In the genomic region with DNA sequence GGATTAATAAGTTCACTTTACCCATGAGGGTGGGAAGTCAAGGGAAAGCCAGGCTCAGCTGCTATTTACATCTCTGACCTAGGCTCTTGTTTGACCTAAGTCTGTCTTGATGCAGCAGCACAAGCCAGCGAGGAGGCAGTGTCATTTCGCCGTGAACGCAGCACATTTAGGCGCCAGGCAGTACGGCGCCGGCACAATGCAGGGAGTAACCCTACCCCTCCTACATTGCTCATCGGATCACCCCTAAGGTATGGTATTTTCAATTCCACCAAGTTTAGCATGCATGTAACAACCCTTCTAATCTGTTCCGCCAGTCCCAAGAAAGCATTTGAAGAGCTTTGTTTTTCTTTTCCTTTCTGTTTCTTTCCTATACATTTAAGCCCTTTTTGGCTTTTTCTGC, we compare ENCODE assay signal across 12 cellular contexts.
A peak's percentile ranks its signal among the peaks of the same experiment; 100 is the strongest.
DNase-seq lines count a peak whose midpoint lies in the region; ATAC-seq, FAIRE-seq and TF ChIP-seq lines count a peak whose summit lies in the region.
"Had no signal": no experiment of that assay in that cellular context is flagged by ENCODE, and none has a peak within 500 bp of the region (broad histone marks: within the 10 kb centered on the region; RNA-seq: fewer than 3 reads in every experiment).

No MANE protein-coding gene starts in this region.

- peak overlapping the region; percentile 61 for H3K27ac Mint-ChIP-seq in activated T-cell treated with anti-CD3 and anti-CD28 coated beads, Interleukin-2, amount 50 U/mL, for 72 hours
- H3K27ac Mint-ChIP-seq in T-cell (peak overlapping the region; percentile 84 to 89), astrocyte (ENCODE audit: unreplicated experiment) (no peak overlapping the region), neural crest cell (ENCODE audit: unreplicated experiment) (peak overlapping the region; percentile 61)

- H3K27ac ChIP-seq in astrocyte (ENCODE audit: low read depth, low read length), result no peak overlapping the region
- H3K27ac ChIP-seq in ovary, result no peak overlapping the region
- H3K27ac ChIP-seq: body of pancreas had no signal

- H3K4me1 ChIP-seq in astrocyte (ENCODE audit: insufficient read depth, low read length) (peaks cover 4% of the 10 kb centered on the region), ovary (ENCODE audit: insufficient read depth) (no peaks in the 10 kb centered on the region)
- H3K4me1 ChIP-seq: body of pancreas had no signal

- no peak for TF ChIP-seq EP300 in ovary (IDR thresholded peaks at IDR 0.05)

- H3K36me3 ChIP-seq in astrocyte (ENCODE audit: insufficient read depth, low read length) (no peaks in the 10 kb centered on the region), ovary (no peaks in the 10 kb centered on the region)

- no peaks in the 10 kb centered on the region for H3K27me3 ChIP-seq in astrocyte (ENCODE audit: insufficient read depth, low read length)
- H3K27me3 ChIP-seq in ovary, result no peaks in the 10 kb centered on the region
- H3K27me3 ChIP-seq: body of pancreas had no signal

- H3K9me3 ChIP-seq in astrocyte (ENCODE audit: insufficient read depth, low read depth, low read length), result no peaks in the 10 kb centered on the region
- no peaks in the 10 kb centered on the region for H3K9me3 ChIP-seq in ovary
- H3K9me3 ChIP-seq: body of pancreas had no signal

- no peak for FAIRE-seq in astrocyte (lab: Jason Lieb, UNC)

- H2AFZ ChIP-seq in astrocyte (ENCODE audit: low read depth, low read length), result no peak overlapping the region

- peaks cover 16% of the 10 kb centered on the region for H3K4me1 Mint-ChIP-seq in activated T-cell treated with anti-CD3 and anti-CD28 coated beads, Interleukin-2, amount 50 U/mL, for 72 hours (ENCODE audit: low read depth)
- H3K4me1 Mint-ChIP-seq in T-cell, result peaks cover 30 to 58% (median 50%) of the 10 kb centered on the region in 3 donors
- H3K4me1 Mint-ChIP-seq in astrocyte (ENCODE audit: low read depth, unreplicated experiment), result peaks cover 9% of the 10 kb centered on the region
- H3K4me1 Mint-ChIP-seq in neural crest cell, result peaks cover 3% of the 10 kb centered on the region

- H3K4me2 ChIP-seq in astrocyte (ENCODE audit: low read length), result peak overlapping the region; percentile 40

- no peak for DNase-seq in activated T-cell treated with anti-CD3 and anti-CD28 coated beads, Interleukin-2, amount 50 U/mL, for 72 hours
- DNase-seq in activated T-cell treated with anti-CD3 and anti-CD28 coated beads for 4 hours (no peak), T-cell (peak in 6 of 34 experiments; percentile 3 to 24 (median 14)), astrocyte (ENCODE audit: low read depth) (no peak), neural crest cell (ENCODE audit: low read depth, low spot score) (no peak), ovary (no peak)
- DNase-seq: body of pancreas, DMS153, NCI-H2029 treated with DMSO at 0.1 percent for 48 hours had no signal

- H3K79me2 ChIP-seq in astrocyte (ENCODE audit: insufficient read depth, low read length), result peaks cover 44% of the 10 kb centered on the region

- CTCF ChIA-PET in T-cell (lab: Charles Lee), result interaction anchor here in 1 of 2 donors (0.6 to 1.9 kb wide), 5 partner anchors 9 to 977 kb away, joined by 3 to 8 read pairs (median 4); no protein-coding TSS in a partner anchor

- POLR2A ChIA-PET in T-cell (lab: Charles Lee), result interaction anchor here in 1 of 2 donors (0.6 to 1.2 kb wide), 3 partner anchors 10 to 135 kb away, joined by 3 to 6 read pairs (median 4); no protein-coding TSS in a partner anchor

- WGBS in ovary, 3 donors, result 93 to 95% (median 94%) methylated on average over 10 of the region's 10 CpGs

- H3K27me3 Mint-ChIP-seq in activated T-cell treated with anti-CD3 and anti-CD28 coated beads, Interleukin-2, amount 50 U/mL, for 72 hours (ENCODE audit: low read depth), result no peaks in the 10 kb centered on the region
- H3K27me3 Mint-ChIP-seq in T-cell (no peaks in the 10 kb centered on the region), astrocyte (ENCODE audit: low read depth, unreplicated experiment) (no peaks in the 10 kb centered on the region), neural crest cell (ENCODE audit: low read depth) (no peaks in the 10 kb centered on the region)

- H3K4me3 ChIP-seq in astrocyte (ENCODE audit: insufficient read depth, low read depth, low read length), result no peak overlapping the region
- no peak overlapping the region for H3K4me3 ChIP-seq in ovary
- H3K4me3 ChIP-seq: body of pancreas, lung had no signal

- TF ChIP-seq CTCF in astrocyte (IDR thresholded peaks at IDR 0.05; ENCODE audit: insufficient read depth, low read depth, low read length) (no peak), neural crest cell (conservative IDR thresholded peaks at IDR 0.05) (no peak), ovary (IDR thresholded peaks at IDR 0.05) (no peak)

- peak overlapping the region; percentile 51 to 67 for H3K4me3 Mint-ChIP-seq in activated T-cell treated with anti-CD3 and anti-CD28 coated beads, Interleukin-2, amount 50 U/mL, for 72 hours
- peak overlapping the region; percentile 63 to 71 (median 68) for H3K4me3 Mint-ChIP-seq in T-cell
- H3K4me3 Mint-ChIP-seq in astrocyte (ENCODE audit: unreplicated experiment), result no peak overlapping the region
- H3K4me3 Mint-ChIP-seq in neural crest cell, result no peak overlapping the region

- no peak for TF ChIP-seq POLR2A in ovary (IDR thresholded peaks at IDR 0.05)

- H3K36me3 Mint-ChIP-seq in activated T-cell treated with anti-CD3 and anti-CD28 coated beads, Interleukin-2, amount 50 U/mL, for 72 hours (ENCODE audit: insufficient read depth in 2 of 2), result peaks cover 0 to 7% of the 10 kb centered on the region in 2 donors
- H3K36me3 Mint-ChIP-seq in T-cell, result peaks cover 23% of the 10 kb centered on the region
- peaks cover 3% of the 10 kb centered on the region for H3K36me3 Mint-ChIP-seq in astrocyte (ENCODE audit: low read depth, unreplicated experiment)
- H3K36me3 Mint-ChIP-seq in neural crest cell (ENCODE audit: low read depth), result no peaks in the 10 kb centered on the region

- intact Hi-C loops in ovary (cut with DNase I), result no loop called here

- peak in 1 of 2 donors; percentile 88 for ATAC-seq in activated T-cell treated with anti-CD3 and anti-CD28 coated beads, Interleukin-2, amount 50 U/mL, for 72 hours (replicated peaks in 1 of 2)
- ATAC-seq in T-cell (replicated peaks in 1 of 4) (peak; percentile 40 to 81 (median 72)), HG03135 (IDR thresholded peaks at IDR 0.05; ENCODE audit: unreplicated experiment) (no peak), GM21723 (IDR thresholded peaks at IDR 0.05; ENCODE audit: unreplicated experiment) (no peak)
- ATAC-seq: body of pancreas had no signal

- H4K20me1 ChIP-seq in astrocyte (ENCODE audit: insufficient read depth, low read length), result peaks cover 23% of the 10 kb centered on the region

- H3K9me3 Mint-ChIP-seq in activated T-cell treated with anti-CD3 and anti-CD28 coated beads, Interleukin-2, amount 50 U/mL, for 72 hours, result no peaks in the 10 kb centered on the region
- H3K9me3 Mint-ChIP-seq in T-cell (no peaks in the 10 kb centered on the region), astrocyte (ENCODE audit: unreplicated experiment) (no peaks in the 10 kb centered on the region), neural crest cell (no peaks in the 10 kb centered on the region)

- no peak overlapping the region for H3K9ac ChIP-seq in astrocyte (ENCODE audit: low read length)

Comparison
In these comparisons a context has a peak if more than half of its experiments do, and no peak if none do; other contexts are left out.
1. ATAC-seq: peak in T-cell (4 of 4); none in HG03135 (single experiment) and GM21723 (single experiment).
2. H3K4me3 Mint-ChIP-seq: peak in activated T-cell treated with anti-CD3 and anti-CD28 coated beads, Interleukin-2, amount 50 U/mL, for 72 hours (2 of 2) and T-cell (3 of 3); none in astrocyte (single experiment) and neural crest cell (single experiment).